8 cellular contexts compared by ENCODE assay signal in genomic region chr21:44300262-44300959, GRCh38. TPM values are rescaled to one million over a fixed set of nuclear protein-coding genes. Genes with fewer than 3 reads are reported as not detected.
DNase-seq lines count a peak whose midpoint lies in the region; ATAC-seq and TF ChIP-seq lines count a peak whose summit lies in the region.

No MANE protein-coding gene starts in this region.

- no peak for TF ChIP-seq EP300 in suprapubic skin (IDR thresholded peaks at IDR 0.05)

- H3K9me3 ChIP-seq in suprapubic skin, result no peaks in the 10 kb centered on the region

- peaks cover 72% of the 10 kb centered on the region for H3K4me1 ChIP-seq in suprapubic skin

- H3K9me3 Mint-ChIP-seq in activated T-helper 2 cell treated with anti-CD3 and anti-CD28 coated beads, Interferon-gamma antibody, Interleukin-2, Interleukin-4, amounts not matched to agents 10 μg/mL and 5 μg/mL and 100 μg/mL, durations not matched to agents 14 hours and 24 hours and 36 hours, result no peaks in the 10 kb centered on the region
- H3K9me3 Mint-ChIP-seq in natural killer cell treated with Interleukin-12 subunit alpha and Interleukin-12 subunit beta and Interleukin-15 and Interleukin-18, amount 100 ng/mL, for 72 hours, result no peaks in the 10 kb centered on the region

- peaks cover 12% of the 10 kb centered on the region for H3K36me3 Mint-ChIP-seq in activated T-helper 2 cell treated with anti-CD3 and anti-CD28 coated beads, Interferon-gamma antibody, Interleukin-2, Interleukin-4, amounts not matched to agents 10 μg/mL and 5 μg/mL and 100 μg/mL, durations not matched to agents 14 hours and 24 hours and 36 hours (ENCODE audit: low read depth)
- no peaks in the 10 kb centered on the region for H3K36me3 Mint-ChIP-seq in natural killer cell treated with Interleukin-12 subunit alpha and Interleukin-12 subunit beta and Interleukin-15 and Interleukin-18, amount 100 ng/mL, for 72 hours

- TF ChIP-seq POLR2A in suprapubic skin (IDR thresholded peaks at IDR 0.05), result peak in 1 of 2 donors; percentile 46

- H3K4me1 Mint-ChIP-seq in activated T-helper 2 cell treated with anti-CD3 and anti-CD28 coated beads, Interferon-gamma antibody, Interleukin-2, Interleukin-4, amounts not matched to agents 10 μg/mL and 5 μg/mL and 100 μg/mL, durations not matched to agents 14 hours and 24 hours and 36 hours (ENCODE audit: low read depth), result peaks cover 33% of the 10 kb centered on the region
- peaks cover 21 to 22% of the 10 kb centered on the region in 2 donors for H3K4me1 Mint-ChIP-seq in natural killer cell treated with Interleukin-12 subunit alpha and Interleukin-12 subunit beta and Interleukin-15 and Interleukin-18, amount 100 ng/mL, for 72 hours (ENCODE audit: low read depth in 2 of 2)

- H3K27me3 Mint-ChIP-seq in activated T-helper 2 cell treated with anti-CD3 and anti-CD28 coated beads, Interferon-gamma antibody, Interleukin-2, Interleukin-4, amounts not matched to agents 10 μg/mL and 5 μg/mL and 100 μg/mL, durations not matched to agents 14 hours and 24 hours and 36 hours (ENCODE audit: low read depth), result no peaks in the 10 kb centered on the region
- H3K27me3 Mint-ChIP-seq in natural killer cell treated with Interleukin-12 subunit alpha and Interleukin-12 subunit beta and Interleukin-15 and Interleukin-18, amount 100 ng/mL, for 72 hours, result no peaks in the 10 kb centered on the region

- peak overlapping the region; percentile 74 for H3K4me3 ChIP-seq in suprapubic skin

- peak; percentile 32 for ATAC-seq in HG03159 (IDR thresholded peaks at IDR 0.05; ENCODE audit: unreplicated experiment)
- peak; percentile 76 to 80 for ATAC-seq in natural killer cell treated with Interleukin-12 subunit alpha and Interleukin-12 subunit beta and Interleukin-15 and Interleukin-18, amount 100 ng/mL, for 72 hours

- intact Hi-C loops in activated T-helper 2 cell treated with anti-CD3 and anti-CD28 coated beads, Interferon-gamma antibody, Interleukin-2, Interleukin-4, amounts not matched to agents 10 μg/mL and 5 μg/mL and 100 μg/mL, durations not matched to agents 14 hours and 24 hours and 36 hours (cut with micrococcal nuclease), result loop anchor here (2.0 kb wide), 1 partner anchor 38 kb away; the partner anchor contains the start of gene CFAP410

- H3K27ac ChIP-seq in suprapubic skin, result peak overlapping the region; percentile 97

- no peak for TF ChIP-seq CTCF in suprapubic skin (IDR thresholded peaks at IDR 0.05)

- H3K27ac Mint-ChIP-seq in activated T-helper 2 cell treated with anti-CD3 and anti-CD28 coated beads, Interferon-gamma antibody, Interleukin-2, Interleukin-4, amounts not matched to agents 10 μg/mL and 5 μg/mL and 100 μg/mL, durations not matched to agents 14 hours and 24 hours and 36 hours, result peak overlapping the region; percentile 67
- no peak overlapping the region for H3K27ac Mint-ChIP-seq in natural killer cell treated with Interleukin-12 subunit alpha and Interleukin-12 subunit beta and Interleukin-15 and Interleukin-18, amount 100 ng/mL, for 72 hours

- DNase-seq in NK-92 treated with Interleukin-12 subunit alpha and Interleukin-12 subunit beta, amount 100 ng/mL, for 24 hours (lab: John Stamatoyannopoulos, UW), result peak; percentile 45
- DNase-seq in NK-92 (lab: John Stamatoyannopoulos, UW; ENCODE audit: unreplicated experiment), result no peak
- peak; percentile 62 for DNase-seq in activated T-helper 2 cell treated with anti-CD3 and anti-CD28 coated beads, Interferon-gamma antibody, Interleukin-2, Interleukin-4, amounts not matched to agents 10 μg/mL and 5 μg/mL and 100 μg/mL, durations not matched to agents 14 hours and 24 hours and 36 hours (ENCODE audit: low spot score)
- peak; percentile 20 for DNase-seq in fibroblast of peridontal ligament (ENCODE audit: extremely low read depth)
- peak; percentile 83 for DNase-seq in natural killer cell treated with Interleukin-12 subunit alpha and Interleukin-12 subunit beta and Interleukin-15 and Interleukin-18, amount 100 ng/mL, for 72 hours (ENCODE audit: low spot score)
- peak; percentile 87 to 89 for DNase-seq in suprapubic skin (ENCODE audit: low spot score in 2 of 2)

- H3K4me3 Mint-ChIP-seq in activated T-helper 2 cell treated with anti-CD3 and anti-CD28 coated beads, Interferon-gamma antibody, Interleukin-2, Interleukin-4, amounts not matched to agents 10 μg/mL and 5 μg/mL and 100 μg/mL, durations not matched to agents 14 hours and 24 hours and 36 hours (ENCODE audit: low read depth), result peak overlapping the region; percentile 83
- H3K4me3 Mint-ChIP-seq in natural killer cell treated with Interleukin-12 subunit alpha and Interleukin-12 subunit beta and Interleukin-15 and Interleukin-18, amount 100 ng/mL, for 72 hours, result peak overlapping the region; percentile 58

- no peaks in the 10 kb centered on the region for H3K36me3 ChIP-seq in suprapubic skin

- WGBS in suprapubic skin, result 10% methylated on average over 2 of the region's 67 CpGs

- H3K27me3 ChIP-seq in suprapubic skin, result no peaks in the 10 kb centered on the region

TF ChIP-seq in PFSK-1, 5 proteins besides CTCF, POLR2A, EP300 and RAD21:
- no peak for TF ChIP-seq FOXP2 (optimal IDR thresholded peaks at IDR 0.05; ENCODE audit: borderline replicate concordance, extremely low read depth, extremely low read length, insufficient read depth)
- TF ChIP-seq TAF1 (IDR thresholded peaks at IDR 0.05; ENCODE audit: borderline replicate concordance, insufficient read depth, low read length), result 0 out of 2 replicates have a peak, but pooled peaks have one; percentile 20
- peak; percentile 68 for TF ChIP-seq POLR2AphosphoS5 (IDR thresholded peaks at IDR 0.05; ENCODE audit: low read depth, low read length)

RNA-seq across cellular contexts. Expression of gene PFKL, which starts 0.6 kb away (rescaled TPM):
- 384 TPM for polyA plus RNA-seq in PFSK-1 (2012; ENCODE audit: insufficient read length, low read depth)
- 156 and 158 TPM in 2 replicates for total RNA-seq in activated T-helper 2 cell treated with anti-CD3 and anti-CD28 coated beads, Interferon-gamma antibody, Interleukin-2, Interleukin-4, amounts not matched to agents 10 μg/mL and 5 μg/mL and 100 μg/mL, durations not matched to agents 14 hours and 24 hours and 36 hours
- total RNA-seq in natural killer cell treated with Interleukin-12 subunit alpha and Interleukin-12 subunit beta and Interleukin-15 and Interleukin-18, amount 100 ng/mL, for 72 hours, result 100 to 1,000 TPM; 134 to 139 TPM
- total RNA-seq in suprapubic skin, result 100 to 1,000 TPM in 3 of 4 donors, 10 to 100 TPM in 1; 92.8 to 121 (median 117) TPM

RNA-seq across cellular contexts. Expression of gene AIRE, which starts 14.7 kb away (rescaled TPM):
- polyA plus RNA-seq in PFSK-1 (2012; ENCODE audit: insufficient read length, low read depth), result not detected
- total RNA-seq in activated T-helper 2 cell treated with anti-CD3 and anti-CD28 coated beads, Interferon-gamma antibody, Interleukin-2, Interleukin-4, amounts not matched to agents 10 μg/mL and 5 μg/mL and 100 μg/mL, durations not matched to agents 14 hours and 24 hours and 36 hours, result not detected in 2 replicates
- not detected for total RNA-seq in natural killer cell treated with Interleukin-12 subunit alpha and Interleukin-12 subunit beta and Interleukin-15 and Interleukin-18, amount 100 ng/mL, for 72 hours
- not detected for total RNA-seq in suprapubic skin

RNA-seq across cellular contexts. Expression of gene DNMT3L, which starts 38.7 kb away (rescaled TPM):
- polyA plus RNA-seq in PFSK-1 (2012; ENCODE audit: insufficient read length, low read depth), result 0.88 TPM
- total RNA-seq in activated T-helper 2 cell treated with anti-CD3 and anti-CD28 coated beads, Interferon-gamma antibody, Interleukin-2, Interleukin-4, amounts not matched to agents 10 μg/mL and 5 μg/mL and 100 μg/mL, durations not matched to agents 14 hours and 24 hours and 36 hours, result not detected in 2 replicates
- total RNA-seq in natural killer cell treated with Interleukin-12 subunit alpha and Interleukin-12 subunit beta and Interleukin-15 and Interleukin-18, amount 100 ng/mL, for 72 hours, result not detected
- total RNA-seq in suprapubic skin, result not detected

RNA-seq across cellular contexts. Expression of gene CFAP410, which starts 38.8 kb away (rescaled TPM):
- 34.0 TPM for polyA plus RNA-seq in PFSK-1 (2012; ENCODE audit: insufficient read length, low read depth)
- 13.8 and 15.2 TPM in 2 replicates for total RNA-seq in activated T-helper 2 cell treated with anti-CD3 and anti-CD28 coated beads, Interferon-gamma antibody, Interleukin-2, Interleukin-4, amounts not matched to agents 10 μg/mL and 5 μg/mL and 100 μg/mL, durations not matched to agents 14 hours and 24 hours and 36 hours
- 10 to 100 TPM; 19.6 to 28.4 TPM for total RNA-seq in natural killer cell treated with Interleukin-12 subunit alpha and Interleukin-12 subunit beta and Interleukin-15 and Interleukin-18, amount 100 ng/mL, for 72 hours
- 10 to 100 TPM; 22.6 to 45.5 (median 27.3) TPM for total RNA-seq in suprapubic skin

RNA-seq across cellular contexts. Expression of gene TRPM2, which starts 53.0 kb away (rescaled TPM):
- 49.8 TPM for polyA plus RNA-seq in PFSK-1 (2012; ENCODE audit: insufficient read length, low read depth)
- 6.7 and 7.3 TPM in 2 replicates for total RNA-seq in activated T-helper 2 cell treated with anti-CD3 and anti-CD28 coated beads, Interferon-gamma antibody, Interleukin-2, Interleukin-4, amounts not matched to agents 10 μg/mL and 5 μg/mL and 100 μg/mL, durations not matched to agents 14 hours and 24 hours and 36 hours
- 10 to 100 TPM; 14.7 to 15.8 TPM for total RNA-seq in natural killer cell treated with Interleukin-12 subunit alpha and Interleukin-12 subunit beta and Interleukin-15 and Interleukin-18, amount 100 ng/mL, for 72 hours
- total RNA-seq in suprapubic skin, result 1 to 10 TPM; 2.5 to 4.2 (median 3.2) TPM
